1 cellular context compared by ENCODE assay signal in the genomic region with DNA sequence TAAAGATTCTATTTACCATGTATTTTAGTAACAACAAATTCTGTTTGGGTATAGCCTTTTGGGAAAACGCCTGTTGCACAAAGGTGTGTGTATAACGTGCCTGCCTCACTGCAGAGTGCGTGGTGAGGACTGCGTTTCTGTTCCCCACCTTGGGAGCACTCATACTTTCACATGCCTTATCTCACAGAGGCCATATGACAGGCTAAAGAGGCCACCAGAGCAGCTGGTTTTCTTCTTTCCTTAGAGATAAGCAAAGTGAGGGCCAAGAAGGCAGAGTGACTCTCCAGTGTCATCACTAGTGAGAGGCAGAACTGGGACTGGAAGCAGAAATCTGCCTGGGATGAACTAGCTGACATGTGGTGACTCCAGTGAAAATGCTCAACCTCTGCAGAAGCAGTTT.
TF ChIP-seq lines count a peak whose summit lies in the region.

No MANE protein-coding gene starts in this region.

TF ChIP-seq in K562, 482 proteins besides CTCF, POLR2A, EP300 and RAD21 (continued from another document and continues in another):
- TF ChIP-seq, protein P1, sequence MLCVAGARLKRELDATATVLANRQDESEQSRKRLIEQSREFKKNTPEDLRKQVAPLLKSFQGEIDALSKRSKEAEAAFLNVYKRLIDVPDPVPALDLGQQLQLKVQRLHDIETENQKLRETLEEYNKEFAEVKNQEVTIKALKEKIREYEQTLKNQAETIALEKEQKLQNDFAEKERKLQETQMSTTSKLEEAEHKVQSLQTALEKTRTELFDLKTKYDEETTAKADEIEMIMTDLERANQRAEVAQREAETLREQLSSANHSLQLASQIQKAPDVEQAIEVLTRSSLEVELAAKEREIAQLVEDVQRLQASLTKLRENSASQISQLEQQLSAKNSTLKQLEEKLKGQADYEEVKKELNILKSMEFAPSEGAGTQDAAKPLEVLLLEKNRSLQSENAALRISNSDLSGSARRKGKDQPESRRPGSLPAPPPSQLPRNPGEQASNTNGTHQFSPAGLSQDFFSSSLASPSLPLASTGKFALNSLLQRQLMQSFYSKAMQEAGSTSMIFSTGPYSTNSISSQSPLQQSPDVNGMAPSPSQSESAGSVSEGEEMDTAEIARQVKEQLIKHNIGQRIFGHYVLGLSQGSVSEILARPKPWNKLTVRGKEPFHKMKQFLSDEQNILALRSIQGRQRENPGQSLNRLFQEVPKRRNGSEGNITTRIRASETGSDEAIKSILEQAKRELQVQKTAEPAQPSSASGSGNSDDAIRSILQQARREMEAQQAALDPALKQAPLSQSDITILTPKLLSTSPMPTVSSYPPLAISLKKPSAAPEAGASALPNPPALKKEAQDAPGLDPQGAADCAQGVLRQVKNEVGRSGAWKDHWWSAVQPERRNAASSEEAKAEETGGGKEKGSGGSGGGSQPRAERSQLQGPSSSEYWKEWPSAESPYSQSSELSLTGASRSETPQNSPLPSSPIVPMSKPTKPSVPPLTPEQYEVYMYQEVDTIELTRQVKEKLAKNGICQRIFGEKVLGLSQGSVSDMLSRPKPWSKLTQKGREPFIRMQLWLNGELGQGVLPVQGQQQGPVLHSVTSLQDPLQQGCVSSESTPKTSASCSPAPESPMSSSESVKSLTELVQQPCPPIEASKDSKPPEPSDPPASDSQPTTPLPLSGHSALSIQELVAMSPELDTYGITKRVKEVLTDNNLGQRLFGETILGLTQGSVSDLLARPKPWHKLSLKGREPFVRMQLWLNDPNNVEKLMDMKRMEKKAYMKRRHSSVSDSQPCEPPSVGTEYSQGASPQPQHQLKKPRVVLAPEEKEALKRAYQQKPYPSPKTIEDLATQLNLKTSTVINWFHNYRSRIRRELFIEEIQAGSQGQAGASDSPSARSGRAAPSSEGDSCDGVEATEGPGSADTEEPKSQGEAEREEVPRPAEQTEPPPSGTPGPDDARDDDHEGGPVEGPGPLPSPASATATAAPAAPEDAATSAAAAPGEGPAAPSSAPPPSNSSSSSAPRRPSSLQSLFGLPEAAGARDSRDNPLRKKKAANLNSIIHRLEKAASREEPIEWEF (CRISPR knock-in tag; IDR thresholded peaks at IDR 0.05): no peak
- TF ChIP-seq TEAD1 (CRISPR knock-in tag; IDR thresholded peaks at IDR 0.05) (no peak), SREBF1 (IDR thresholded peaks at IDR 0.05; ENCODE audit: borderline replicate concordance, low read depth, low read length) (no peak), SRSF1 (IDR thresholded peaks at IDR 0.05; ENCODE audit: low read depth, low read length) (no peak), ZNF695 (CRISPR knock-in tag; IDR thresholded peaks at IDR 0.05) (no peak), SMARCE1 (IDR thresholded peaks at IDR 0.05) (peak; percentile 36; the same call in 1 of the 2 replicates), TEAD2 (tag; IDR thresholded peaks at IDR 0.05) (no peak), DLX4 (CRISPR knock-in tag; IDR thresholded peaks at IDR 0.05) (no peak), ZNF511 (CRISPR knock-in tag; IDR thresholded peaks at IDR 0.05) (no peak), ZKSCAN1 (IDR thresholded peaks at IDR 0.05; ENCODE audit: low read depth, low read length) (no peak), GABPA (tag; conservative IDR thresholded peaks at IDR 0.05; ENCODE audit: low read depth) (no peak), ZNF354B (CRISPR knock-in tag; IDR thresholded peaks at IDR 0.05) (no peak), CHCHD3 (CRISPR knock-in tag; IDR thresholded peaks at IDR 0.05) (no peak), HDAC2 (IDR thresholded peaks at IDR 0.05) (no peak), NCOR1 (IDR thresholded peaks at IDR 0.05) (peak; percentile 74), ZC3H11A (IDR thresholded peaks at IDR 0.05; ENCODE audit: low read depth, low read length) (no peak), ZFPM2 (CRISPR knock-in tag; IDR thresholded peaks at IDR 0.05) (no peak), MCM3 (IDR thresholded peaks at IDR 0.05) (no peak), MAFK (IDR thresholded peaks at IDR 0.05; ENCODE audit: low read length) (no peak), PML (IDR thresholded peaks at IDR 0.05; ENCODE audit: low read length) (peak; percentile 80), TBL1XR1 (IDR thresholded peaks at IDR 0.05; ENCODE audit: low read length in 2 of 2) (no peak), CHD1 (IDR thresholded peaks at IDR 0.05; ENCODE audit: low read length) (no peak), HES1 (IDR thresholded peaks at IDR 0.05; ENCODE audit: low read depth) (no peak), KDM2B (CRISPR knock-in tag; IDR thresholded peaks at IDR 0.05) (no peak), GTF2F1 (IDR thresholded peaks at IDR 0.05; ENCODE audit: low read depth, low read length) (no peak), SMARCA4 (IDR thresholded peaks at IDR 0.05) (peak; percentile 77), TAF9B (IDR thresholded peaks at IDR 0.05; ENCODE audit: partially characterized antibody) (peak; percentile 31), JUND (IDR thresholded peaks at IDR 0.05; ENCODE audit: borderline replicate concordance, low read depth, low read length) (peak; percentile 40; the same call in 1 of the 2 replicates), JUND (tag; IDR thresholded peaks at IDR 0.05; ENCODE audit: borderline replicate concordance, low read depth, low read length) (peak; percentile 34; the same call in 1 of the 3 replicates), E2F4 (CRISPR knock-in tag; IDR thresholded peaks at IDR 0.05; ENCODE audit: low read depth) (no peak), IRF9 (tag; IDR thresholded peaks at IDR 0.05) (no peak), ZNF655 (CRISPR knock-in tag; IDR thresholded peaks at IDR 0.05) (no peak), MIER1 (IDR thresholded peaks at IDR 0.05; ENCODE audit: low read depth) (no peak)
- TF ChIP-seq, protein P2, sequence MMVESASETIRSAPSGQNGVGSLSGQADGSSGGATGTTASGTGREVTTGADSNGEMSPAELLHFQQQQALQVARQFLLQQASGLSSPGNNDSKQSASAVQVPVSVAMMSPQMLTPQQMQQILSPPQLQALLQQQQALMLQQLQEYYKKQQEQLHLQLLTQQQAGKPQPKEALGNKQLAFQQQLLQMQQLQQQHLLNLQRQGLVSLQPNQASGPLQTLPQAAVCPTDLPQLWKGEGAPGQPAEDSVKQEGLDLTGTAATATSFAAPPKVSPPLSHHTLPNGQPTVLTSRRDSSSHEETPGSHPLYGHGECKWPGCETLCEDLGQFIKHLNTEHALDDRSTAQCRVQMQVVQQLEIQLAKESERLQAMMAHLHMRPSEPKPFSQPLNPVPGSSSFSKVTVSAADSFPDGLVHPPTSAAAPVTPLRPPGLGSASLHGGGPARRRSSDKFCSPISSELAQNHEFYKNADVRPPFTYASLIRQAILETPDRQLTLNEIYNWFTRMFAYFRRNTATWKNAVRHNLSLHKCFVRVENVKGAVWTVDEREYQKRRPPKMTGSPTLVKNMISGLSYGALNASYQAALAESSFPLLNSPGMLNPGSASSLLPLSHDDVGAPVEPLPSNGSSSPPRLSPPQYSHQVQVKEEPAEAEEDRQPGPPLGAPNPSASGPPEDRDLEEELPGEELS (CRISPR knock-in tag; IDR thresholded peaks at IDR 0.05; ENCODE audit: borderline replicate concordance): no peak
- TF ChIP-seq, protein P3, sequence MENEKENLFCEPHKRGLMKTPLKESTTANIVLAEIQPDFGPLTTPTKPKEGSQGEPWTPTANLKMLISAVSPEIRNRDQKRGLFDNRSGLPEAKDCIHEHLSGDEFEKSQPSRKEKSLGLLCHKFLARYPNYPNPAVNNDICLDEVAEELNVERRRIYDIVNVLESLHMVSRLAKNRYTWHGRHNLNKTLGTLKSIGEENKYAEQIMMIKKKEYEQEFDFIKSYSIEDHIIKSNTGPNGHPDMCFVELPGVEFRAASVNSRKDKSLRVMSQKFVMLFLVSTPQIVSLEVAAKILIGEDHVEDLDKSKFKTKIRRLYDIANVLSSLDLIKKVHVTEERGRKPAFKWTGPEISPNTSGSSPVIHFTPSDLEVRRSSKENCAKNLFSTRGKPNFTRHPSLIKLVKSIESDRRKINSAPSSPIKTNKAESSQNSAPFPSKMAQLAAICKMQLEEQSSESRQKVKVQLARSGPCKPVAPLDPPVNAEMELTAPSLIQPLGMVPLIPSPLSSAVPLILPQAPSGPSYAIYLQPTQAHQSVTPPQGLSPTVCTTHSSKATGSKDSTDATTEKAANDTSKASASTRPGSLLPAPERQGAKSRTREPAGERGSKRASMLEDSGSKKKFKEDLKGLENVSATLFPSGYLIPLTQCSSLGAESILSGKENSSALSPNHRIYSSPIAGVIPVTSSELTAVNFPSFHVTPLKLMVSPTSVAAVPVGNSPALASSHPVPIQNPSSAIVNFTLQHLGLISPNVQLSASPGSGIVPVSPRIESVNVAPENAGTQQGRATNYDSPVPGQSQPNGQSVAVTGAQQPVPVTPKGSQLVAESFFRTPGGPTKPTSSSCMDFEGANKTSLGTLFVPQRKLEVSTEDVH (IDR thresholded peaks at IDR 0.05; ENCODE audit: low read depth, partially characterized antibody): no peak
- TF ChIP-seq, protein P4, sequence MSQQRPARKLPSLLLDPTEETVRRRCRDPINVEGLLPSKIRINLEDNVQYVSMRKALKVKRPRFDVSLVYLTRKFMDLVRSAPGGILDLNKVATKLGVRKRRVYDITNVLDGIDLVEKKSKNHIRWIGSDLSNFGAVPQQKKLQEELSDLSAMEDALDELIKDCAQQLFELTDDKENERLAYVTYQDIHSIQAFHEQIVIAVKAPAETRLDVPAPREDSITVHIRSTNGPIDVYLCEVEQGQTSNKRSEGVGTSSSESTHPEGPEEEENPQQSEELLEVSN (IDR thresholded peaks at IDR 0.05; ENCODE audit: borderline replicate concordance in 1 of 2, extremely low read depth in 1 of 2, insufficient read depth in 1 of 2, insufficient read length in 1 of 2, low read depth in 1 of 2, low read length in 1 of 2, poor library complexity in 1 of 2, severe bottlenecking in 1 of 2): no peak
- TF ChIP-seq, protein P5, sequence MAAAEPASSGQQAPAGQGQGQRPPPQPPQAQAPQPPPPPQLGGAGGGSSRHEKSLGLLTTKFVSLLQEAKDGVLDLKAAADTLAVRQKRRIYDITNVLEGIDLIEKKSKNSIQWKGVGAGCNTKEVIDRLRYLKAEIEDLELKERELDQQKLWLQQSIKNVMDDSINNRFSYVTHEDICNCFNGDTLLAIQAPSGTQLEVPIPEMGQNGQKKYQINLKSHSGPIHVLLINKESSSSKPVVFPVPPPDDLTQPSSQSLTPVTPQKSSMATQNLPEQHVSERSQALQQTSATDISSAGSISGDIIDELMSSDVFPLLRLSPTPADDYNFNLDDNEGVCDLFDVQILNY (CRISPR knock-in tag; IDR thresholded peaks at IDR 0.05): no peak
- TF ChIP-seq, protein P6, sequence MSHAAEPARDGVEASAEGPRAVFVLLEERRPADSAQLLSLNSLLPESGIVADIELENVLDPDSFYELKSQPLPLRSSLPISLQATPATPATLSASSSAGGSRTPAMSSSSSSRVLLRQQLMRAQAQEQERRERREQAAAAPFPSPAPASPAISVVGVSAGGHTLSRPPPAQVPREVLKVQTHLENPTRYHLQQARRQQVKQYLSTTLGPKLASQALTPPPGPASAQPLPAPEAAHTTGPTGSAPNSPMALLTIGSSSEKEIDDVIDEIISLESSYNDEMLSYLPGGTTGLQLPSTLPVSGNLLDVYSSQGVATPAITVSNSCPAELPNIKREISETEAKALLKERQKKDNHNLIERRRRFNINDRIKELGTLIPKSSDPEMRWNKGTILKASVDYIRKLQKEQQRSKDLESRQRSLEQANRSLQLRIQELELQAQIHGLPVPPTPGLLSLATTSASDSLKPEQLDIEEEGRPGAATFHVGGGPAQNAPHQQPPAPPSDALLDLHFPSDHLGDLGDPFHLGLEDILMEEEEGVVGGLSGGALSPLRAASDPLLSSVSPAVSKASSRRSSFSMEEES (CRISPR knock-in tag; IDR thresholded peaks at IDR 0.05): no peak
